In genomic region chr2:55109219-55109891, GRCh38 we compare ENCODE assay signal across 10 cellular contexts. TPM values are rescaled to one million over a fixed set of nuclear protein-coding genes. Genes with fewer than 3 reads are reported as not detected.
DNase-seq lines count a peak whose midpoint lies in the region; ATAC-seq, FAIRE-seq and TF ChIP-seq lines count a peak whose summit lies in the region.
"Had no signal": no experiment of that assay in that cellular context is flagged by ENCODE, and none has a peak within 500 bp of the region (broad histone marks: within the 10 kb centered on the region; RNA-seq: fewer than 3 reads in every experiment).

No MANE protein-coding gene starts in this region.

- intact Hi-C loops in Calu3 (cut with micrococcal nuclease; ENCODE audit: unreplicated experiment) (loop anchor here (1.0 kb wide), 1 partner anchor 25 kb away; no protein-coding TSS in a partner anchor), kidney (cut with DNase I) (no loop called here)
- intact Hi-C loops in activated T-helper 1 cell treated with anti-CD3 and anti-CD28 coated beads, Interleukin-12 subunit alpha, Interleukin-12 subunit beta, Interleukin-2, Interleukin-4 antibody, amounts not matched to agents 30 ng/mL and 10 ng/mL and 1 ng/mL, durations not matched to agents 14 hours and 24 hours and 36 hours (cut with micrococcal nuclease), result no loop called here
- intact Hi-C loops in CD4-positive, alpha-beta T cell (cut with DNase I, micrococcal nuclease), result no loop called here

- in situ Hi-C loops in brain microvascular endothelial cell (cut with HindIII; ENCODE audit: low pct_ligation_motif_present, low sequenced_read_pairs), result no loop called here

- H3K9me3 Mint-ChIP-seq in Calu3 (ENCODE audit: low read depth, unreplicated experiment), result no peaks in the 10 kb centered on the region
- no peaks in the 10 kb centered on the region for H3K9me3 Mint-ChIP-seq in activated T-helper 1 cell treated with anti-CD3 and anti-CD28 coated beads, Interleukin-12 subunit alpha, Interleukin-12 subunit beta, Interleukin-2, Interleukin-4 antibody, amounts not matched to agents 30 ng/mL and 10 ng/mL and 1 ng/mL, durations not matched to agents 14 hours and 24 hours and 36 hours
- no peaks in the 10 kb centered on the region for H3K9me3 Mint-ChIP-seq in CD4-positive, alpha-beta T cell

- DNase-seq in Calu3, result peak; percentile 20
- peak; percentile 70 for DNase-seq in NCI-H1694 treated with DMSO at 0.1 percent for 48 hours (lab: John Stamatoyannopoulos, UW)
- DNase-seq in brain microvascular endothelial cell, result peak; percentile 62
- DNase-seq in activated T-helper 1 cell treated with anti-CD3 and anti-CD28 coated beads, Interleukin-12 subunit alpha, Interleukin-12 subunit beta, Interleukin-2, Interleukin-4 antibody, amounts not matched to agents 30 ng/mL and 10 ng/mL and 1 ng/mL, durations not matched to agents 14 hours and 24 hours and 36 hours (ENCODE audit: low spot score), result no peak
- no peak for DNase-seq in CD4-positive, alpha-beta T cell
- no peak for DNase-seq in kidney
- DNase-seq: upper lobe of right lung had no signal

- no peaks in the 10 kb centered on the region for H3K27me3 ChIP-seq in brain microvascular endothelial cell (replicated peaks)
- H3K27me3 ChIP-seq in CD4-positive, alpha-beta T cell (ENCODE audit: control insufficient read depth, insufficient read depth, low read length), result no peaks in the 10 kb centered on the region
- H3K27me3 ChIP-seq: upper lobe of right lung had no signal

- H3K36me3 ChIP-seq in brain microvascular endothelial cell (replicated peaks) (no peaks in the 10 kb centered on the region), mesodermal cell (ENCODE audit: control insufficient read depth, insufficient read depth, low read length) (no peaks in the 10 kb centered on the region), kidney (ENCODE audit: control insufficient read depth in 1 of 2, insufficient read depth in 2 of 2, low read length in 2 of 2) (no peaks in the 10 kb centered on the region)
- H3K36me3 ChIP-seq: upper lobe of right lung had no signal

- TF ChIP-seq POLR2A in GM18505 (IDR thresholded peaks at IDR 0.05; ENCODE audit: borderline replicate concordance, extremely low read depth, insufficient read depth, insufficient read length), result no peak

- H3K4me1 ChIP-seq in mesodermal cell (ENCODE audit: control insufficient read depth, insufficient read depth, low read length, poor library complexity, severe bottlenecking) (peaks cover 48% of the 10 kb centered on the region), kidney (ENCODE audit: control insufficient read depth in 1 of 2, insufficient read depth in 1 of 2, low read depth in 1 of 2, low read length in 2 of 2) (peaks cover 0 to 14% of the 10 kb centered on the region in 2 donors)

- H3K27me3 Mint-ChIP-seq in Calu3 (ENCODE audit: unreplicated experiment), result no peaks in the 10 kb centered on the region
- H3K27me3 Mint-ChIP-seq in activated T-helper 1 cell treated with anti-CD3 and anti-CD28 coated beads, Interleukin-12 subunit alpha, Interleukin-12 subunit beta, Interleukin-2, Interleukin-4 antibody, amounts not matched to agents 30 ng/mL and 10 ng/mL and 1 ng/mL, durations not matched to agents 14 hours and 24 hours and 36 hours (ENCODE audit: insufficient read depth), result no peaks in the 10 kb centered on the region
- H3K27me3 Mint-ChIP-seq in CD4-positive, alpha-beta T cell, result no peaks in the 10 kb centered on the region

- no TSS peak for BruUV-seq in Calu3 (replicated peaks; lab: Mats Ljungman, UMichigan)

- peaks cover 25% of the 10 kb centered on the region for H3K4me1 Mint-ChIP-seq in Calu3 (ENCODE audit: low read depth, unreplicated experiment)
- H3K4me1 Mint-ChIP-seq in activated T-helper 1 cell treated with anti-CD3 and anti-CD28 coated beads, Interleukin-12 subunit alpha, Interleukin-12 subunit beta, Interleukin-2, Interleukin-4 antibody, amounts not matched to agents 30 ng/mL and 10 ng/mL and 1 ng/mL, durations not matched to agents 14 hours and 24 hours and 36 hours (ENCODE audit: low read depth), result no peaks in the 10 kb centered on the region
- no peaks in the 10 kb centered on the region for H3K4me1 Mint-ChIP-seq in CD4-positive, alpha-beta T cell (ENCODE audit: low read depth)

- CTCF ChIA-PET in Calu3 (lab: Charles Lee), result interaction anchor here (0.9 to 1.2 kb wide), 2 partner anchors 9 to 12 kb away, joined by 5 read pairs; no protein-coding TSS in a partner anchor
- CTCF ChIA-PET in CD4-positive, alpha-beta T cell (lab: Charles Lee), result no interaction called here

- no peak overlapping the region for H3K9ac ChIP-seq in kidney (ENCODE audit: low read length in 2 of 2)

- peak overlapping the region; percentile 63 for H3K27ac ChIP-seq in brain microvascular endothelial cell
- peak overlapping the region; percentile 64 for H3K27ac ChIP-seq in mesodermal cell (ENCODE audit: low read depth, low read length, severe bottlenecking)
- H3K27ac ChIP-seq in CD4-positive, alpha-beta T cell (ENCODE audit: low read depth, low read length), result no peak overlapping the region
- H3K27ac ChIP-seq in kidney (ENCODE audit: low read depth in 2 of 2, low read length in 2 of 2), result no peak overlapping the region
- H3K27ac ChIP-seq: upper lobe of right lung had no signal

- no peak for FAIRE-seq in kidney (lab: Jason Lieb, UNC)

- H3K9me3 ChIP-seq in mesodermal cell (ENCODE audit: control insufficient read depth, low read length) (no peaks in the 10 kb centered on the region), kidney (ENCODE audit: control insufficient read depth in 1 of 2, low read length in 2 of 2) (no peaks in the 10 kb centered on the region)
- H3K9me3 ChIP-seq in CD4-positive, alpha-beta T cell (ENCODE audit: control insufficient read depth, low read length), result no peaks in the 10 kb centered on the region
- H3K9me3 ChIP-seq: upper lobe of right lung had no signal

- POLR2A ChIA-PET in CD4-positive, alpha-beta T cell (lab: Charles Lee), result no interaction called here

- H3K27ac Mint-ChIP-seq in Calu3 (ENCODE audit: unreplicated experiment), result peak overlapping the region; percentile 40
- H3K27ac Mint-ChIP-seq in activated T-helper 1 cell treated with anti-CD3 and anti-CD28 coated beads, Interleukin-12 subunit alpha, Interleukin-12 subunit beta, Interleukin-2, Interleukin-4 antibody, amounts not matched to agents 30 ng/mL and 10 ng/mL and 1 ng/mL, durations not matched to agents 14 hours and 24 hours and 36 hours, result no peak overlapping the region
- no peak overlapping the region for H3K27ac Mint-ChIP-seq in CD4-positive, alpha-beta T cell

- WGBS in mesodermal cell (ENCODE audit: insufficient coverage in 2 of 2), 2 experiments, result 86 to 100% methylated on average over 1 of the region's 2 CpGs

- ATAC-seq in GM18505 (IDR thresholded peaks at IDR 0.05; ENCODE audit: unreplicated experiment), result no peak
- ATAC-seq in CD4-positive, alpha-beta T cell (ENCODE audit: poor library complexity), result no peak
- ATAC-seq: activated CD4-positive, CD25-positive, alpha-beta regulatory T cell treated with anti-CD3 and anti-CD28 coated beads, Interleukin-2, amount 50 U/mL, for 24 hours; upper lobe of right lung had no signal

- no peak overlapping the region for H3K4me3 Mint-ChIP-seq in Calu3 (ENCODE audit: low read depth, unreplicated experiment)
- no peak overlapping the region for H3K4me3 Mint-ChIP-seq in activated T-helper 1 cell treated with anti-CD3 and anti-CD28 coated beads, Interleukin-12 subunit alpha, Interleukin-12 subunit beta, Interleukin-2, Interleukin-4 antibody, amounts not matched to agents 30 ng/mL and 10 ng/mL and 1 ng/mL, durations not matched to agents 14 hours and 24 hours and 36 hours
- no peak overlapping the region for H3K4me3 Mint-ChIP-seq in CD4-positive, alpha-beta T cell

- no peak overlapping the region for H3K4me3 ChIP-seq in brain microvascular endothelial cell (ENCODE audit: low read depth, low read length)
- H3K4me3 ChIP-seq in mesodermal cell (ENCODE audit: extremely low read depth, insufficient read depth, low read length, poor library complexity, severe bottlenecking), result no peak overlapping the region
- H3K4me3 ChIP-seq in kidney (ENCODE audit: low read length in 2 of 2), result no peak overlapping the region
- H3K4me3 ChIP-seq: upper lobe of right lung had no signal

- TF ChIP-seq CTCF in Calu3 (IDR thresholded peaks at IDR 0.05; ENCODE audit: unreplicated experiment) (no peak), brain microvascular endothelial cell (IDR thresholded peaks at IDR 0.05; ENCODE audit: low read depth, low read length, missing control alignments) (no peak), kidney (IDR thresholded peaks at IDR 0.05; ENCODE audit: borderline replicate concordance, extremely low read depth, insufficient read depth) (no peak)
- no peak for TF ChIP-seq CTCF in CD4-positive, alpha-beta T cell (IDR thresholded peaks at IDR 0.05)

- H3K36me3 Mint-ChIP-seq in Calu3 (ENCODE audit: insufficient read depth, unreplicated experiment), result peaks cover 6% of the 10 kb centered on the region
- H3K36me3 Mint-ChIP-seq in activated T-helper 1 cell treated with anti-CD3 and anti-CD28 coated beads, Interleukin-12 subunit alpha, Interleukin-12 subunit beta, Interleukin-2, Interleukin-4 antibody, amounts not matched to agents 30 ng/mL and 10 ng/mL and 1 ng/mL, durations not matched to agents 14 hours and 24 hours and 36 hours (ENCODE audit: low read depth), result no peaks in the 10 kb centered on the region
- H3K36me3 Mint-ChIP-seq in CD4-positive, alpha-beta T cell (ENCODE audit: low read depth), result no peaks in the 10 kb centered on the region

RNA-seq across cellular contexts. Expression of gene RTN4, which starts 59.1 kb away (rescaled TPM):
- total RNA-seq in Calu3 (2022) (386 and 394 TPM in 2 replicates), kidney (296 TPM)
- 304 TPM for polyA plus RNA-seq in mesodermal cell (2013, experiment 1 of 2)
- polyA plus RNA-seq in mesodermal cell (2013, experiment 2 of 2), result 314 TPM
- 81.2 and 83.0 TPM in 2 replicates for total RNA-seq in activated T-helper 1 cell treated with anti-CD3 and anti-CD28 coated beads, Interleukin-12 subunit alpha, Interleukin-12 subunit beta, Interleukin-2, Interleukin-4 antibody, amounts not matched to agents 30 ng/mL and 10 ng/mL and 1 ng/mL, durations not matched to agents 14 hours and 24 hours and 36 hours
- total RNA-seq in CD4-positive, alpha-beta T cell, result 10 to 100 TPM; 84.9 to 85.7 TPM
- 329 TPM for polyA plus RNA-seq in kidney (ENCODE audit: insufficient read depth, low read depth, low replicate concordance)

Comparison
In these comparisons a context has a peak if more than half of its experiments do, and no peak if none do; other contexts are left out.
1. DNase-seq: peak in Calu3 (single experiment), NCI-H1694 treated with DMSO at 0.1 percent for 48 hours (single experiment) and brain microvascular endothelial cell (single experiment); none in activated T-helper 1 cell treated with anti-CD3 and anti-CD28 coated beads, Interleukin-12 subunit alpha, Interleukin-12 subunit beta, Interleukin-2, Interleukin-4 antibody, amounts not matched to agents 30 ng/mL and 10 ng/mL and 1 ng/mL, durations not matched to agents 14 hours and 24 hours and 36 hours (single experiment), CD4-positive, alpha-beta T cell (0 of 10) and kidney (single experiment).
2. H3K27ac ChIP-seq: peak in brain microvascular endothelial cell (single experiment) and mesodermal cell (single experiment); none in CD4-positive, alpha-beta T cell (single experiment) and kidney (0 of 2).